In genomic region chr17:5813357-5813756, GRCh38 we compare ENCODE assay signal across 25 cellular contexts.
"Had no signal": no experiment of that assay in that cellular context is flagged by ENCODE, and none has a peak within 500 bp of the region (broad histone marks: within the 10 kb centered on the region; RNA-seq: fewer than 3 reads in every experiment).

No MANE protein-coding gene starts in this region.

- H3K9me3 ChIP-seq: SJCRH30, SK-N-SH had no signal

- FAIRE-seq: astrocyte had no signal

- ATAC-seq: activated T-helper 17 cell treated with anti-CD3 and anti-CD28 coated beads, Interleukin-2, amount 50 U/mL, for 72 hours had no signal

- H3K4me3 ChIP-seq: Peyer's patch, SJCRH30 had no signal

- H3K27ac ChIP-seq: Peyer's patch, RWPE1, SJCRH30 had no signal

- H3K36me3 ChIP-seq: Peyer's patch had no signal

- H3K4me2 ChIP-seq: SK-N-SH had no signal

- H3K9ac ChIP-seq: SK-N-SH had no signal

- H3K4me1 ChIP-seq: Peyer's patch, SJCRH30 had no signal

- DNase-seq: activated B cell treated with CpG ODN at 0.5 μM for 24 hours; activated CD4-positive, alpha-beta memory T cell treated with anti-CD3 and anti-CD28 coated beads for 36 hours; activated CD4-positive, alpha-beta T cell treated with anti-CD3 and anti-CD28 coated beads for 1 hour; activated CD4-positive, alpha-beta T cell treated with anti-CD3 and anti-CD28 coated beads, Interleukin-2, amount 10 ng/mL, durations not matched to agents 24 days and 14 days; activated CD8-positive, alpha-beta memory T cell treated with anti-CD3 and anti-CD28 coated beads for 24 hours; activated gamma-delta T cell; activated naive CD4-positive, alpha-beta T cell treated with anti-CD3 and anti-CD28 coated beads for 36 hours; activated T-cell treated with anti-CD3 and anti-CD28 coated beads, Interleukin-2, amount 50 U/mL, for 48 hours; amygdala; NCI-H1048; NCI-H1930; NCI-H2107; NCI-H2171 treated with DMSO at 0.1 percent for 48 hours; NCI-H226; NCI-H526; NCI-H774; NK-92 treated with Interleukin-12 subunit alpha and Interleukin-12 subunit beta, amount 100 ng/mL, for 24 hours; Peyer's patch; Right ventricle myocardium superior; SJCRH30; SK-N-SH; T-helper 1 cell had no signal

- H3K27me3 ChIP-seq: Peyer's patch, SJCRH30 had no signal
